19 cellular contexts compared by ENCODE assay signal in the genomic region with DNA sequence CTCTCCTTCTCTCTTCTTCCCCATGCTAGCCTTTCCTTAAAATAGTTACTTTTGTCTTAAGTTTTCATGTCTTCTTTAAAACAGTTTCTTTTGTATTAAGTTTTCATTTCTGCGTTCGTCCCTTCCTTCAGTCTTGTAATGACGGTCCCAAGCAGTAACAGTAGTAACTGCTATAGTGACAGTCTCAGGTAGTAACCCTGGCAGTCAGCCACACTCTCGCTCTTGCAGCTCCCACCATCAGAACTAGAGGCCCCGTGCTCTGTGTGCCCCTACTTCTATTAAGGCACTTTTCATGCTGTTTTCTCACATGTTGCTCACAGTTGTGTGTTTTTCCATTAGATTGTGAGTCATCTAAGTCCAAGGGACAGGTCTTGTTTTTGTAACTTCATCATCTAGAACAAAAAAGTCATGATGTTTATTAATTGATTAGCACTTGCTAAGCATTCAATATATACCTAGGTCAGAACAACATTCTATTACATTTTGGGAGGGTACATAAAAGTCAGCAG. TPM values are rescaled to one million over a fixed set of nuclear protein-coding genes. Genes with fewer than 3 reads are reported as not detected.
DNase-seq lines count a peak whose midpoint lies in the region; ATAC-seq, FAIRE-seq and TF ChIP-seq lines count a peak whose summit lies in the region.
"Had no signal": no experiment of that assay in that cellular context is flagged by ENCODE, and none has a peak within 500 bp of the region (broad histone marks: within the 10 kb centered on the region; RNA-seq: fewer than 3 reads in every experiment).

No MANE protein-coding gene starts in this region.

- H3K9ac ChIP-seq in HUES64 (ENCODE audit: low read depth, low read length): no peak overlapping the region
- H3K9ac ChIP-seq in K562 (ENCODE audit: insufficient read depth in 1 of 2, low read depth in 2 of 2, low read length in 2 of 2): peak overlapping the region in 1 of 2 experiments; percentile 72; a peak in 2 of 4 replicates
- H3K9ac ChIP-seq in iPS-15b (ENCODE audit: low read depth, low read length): no peak overlapping the region
- H3K9ac ChIP-seq: BLaER1 had no signal

- DNase-seq in K562 (ENCODE audit: extremely low read depth in 1 of 4, low spot score in 3 of 4) (peak in 2 of 4 experiments; percentile 21 to 51), germinal center (ENCODE audit: low spot score) (no peak), urothelium cell line (ENCODE audit: low spot score) (no peak)
- DNase-seq: CD4-positive, alpha-beta T cell; COR-L47; DMS 273 treated with DMSO at 0.1 percent for 48 hours; DMS79 treated with DMSO at 0.1 percent for 48 hours; KG1; NCI-H1105; NCI-H2029 treated with DMSO at 0.1 percent for 48 hours; NCI-H524 treated with DMSO at 0.1 percent for 48 hours; OCI-M1 had no signal

- TF ChIP-seq POLR2A in K562 (conservative IDR thresholded peaks at IDR 0.05): no peak

- peak overlapping the region; percentile 12; the same call in 1 of the 2 replicates for H3K4me3 ChIP-seq in HUES64 (ENCODE audit: low read length)
- peak overlapping the region; percentile 11 for H3K4me3 ChIP-seq in K562
- peak overlapping the region; percentile 27 for H3K4me3 ChIP-seq in iPS-15b (ENCODE audit: low read depth, low read length)
- H3K4me3 ChIP-seq: BLaER1, SJSA1 had no signal

- intact Hi-C loops in K562 (cut with micrococcal nuclease): loop anchor here (1.0 to 10.0 kb wide), 2 partner anchors 52 to 100 kb away; a partner anchor contains a TSS

- TF ChIP-seq RAD21 in K562 (CRISPR knock-in tag; conservative IDR thresholded peaks at IDR 0.05 in 1 of 2, IDR thresholded peaks at IDR 0.05 in 1 of 2): no peak

- H3K79me2 ChIP-seq in K562 (ENCODE audit: control insufficient read depth, insufficient read depth, low read length): no peaks in the 10 kb centered on the region

- 89% methylated on average over 5 of the region's 5 CpGs for WGBS in HUES64
- 5% methylated on average over 5 of the region's 5 CpGs for WGBS in K562 (ENCODE audit: insufficient coverage, low coverage, missing lambda C conversion rate)

- FAIRE-seq in K562 (lab: Jason Lieb, UNC) (no peak), urothelium cell line (lab: Jason Lieb, UNC) (no peak)
- FAIRE-seq: RCC 7860 had no signal

- peak overlapping the region; percentile 84 for H3K4me2 ChIP-seq in K562 (ENCODE audit: insufficient read depth, low read length)
- H3K4me2 ChIP-seq: BLaER1 had no signal

- no peaks in the 10 kb centered on the region for H3K9me1 ChIP-seq in K562 (ENCODE audit: control insufficient read depth, insufficient read depth, low read length)

- BruUV-seq in K562 (replicated peaks; lab: Mats Ljungman, UMichigan): TSS peak; percentile 90

- H3K9me3 ChIP-seq in HUES64 (ENCODE audit: insufficient read depth, low read depth, low read length) (no peaks in the 10 kb centered on the region), K562 (replicated peaks; ENCODE audit: control insufficient read depth, insufficient read depth, low read depth, low read length) (no peaks in the 10 kb centered on the region), iPS-15b (ENCODE audit: control insufficient read depth, insufficient read depth, low read length) (no peaks in the 10 kb centered on the region)
- H3K9me3 ChIP-seq: BLaER1 had no signal

- H3K27me3 ChIP-seq in HUES64 (ENCODE audit: insufficient read depth, low read length): no peaks in the 10 kb centered on the region
- no peaks in the 10 kb centered on the region; a peak in 1 of 5 replicates for H3K27me3 ChIP-seq in K562 (ENCODE audit: control insufficient read depth in 2 of 2, insufficient read depth in 2 of 2, low read length in 2 of 2)
- H3K27me3 ChIP-seq in iPS-15b (ENCODE audit: control insufficient read depth, insufficient read depth, low read length): no peaks in the 10 kb centered on the region
- H3K27me3 ChIP-seq: BLaER1 had no signal

- H3K27ac ChIP-seq in HUES64 (ENCODE audit: low read depth, low read length) (no peak overlapping the region), K562 (ENCODE audit: extremely low read depth, low read depth, low read length) (peak overlapping the region; percentile 41)
- H3K27ac ChIP-seq: BLaER1, SJSA1 had no signal

- H3K36me3 ChIP-seq in HUES64 (ENCODE audit: insufficient read depth, low read length): no peaks in the 10 kb centered on the region
- H3K36me3 ChIP-seq in K562 (ENCODE audit: control insufficient read depth, insufficient read depth, low read length): no peaks in the 10 kb centered on the region
- H3K36me3 ChIP-seq in iPS-15b (ENCODE audit: control insufficient read depth, insufficient read depth, low read length): no peaks in the 10 kb centered on the region
- H3K36me3 ChIP-seq: BLaER1, SJSA1 had no signal

- ATAC-seq in K562 (peak; percentile 85), GM21423 (IDR thresholded peaks at IDR 0.05; ENCODE audit: unreplicated experiment) (no peak), HG02610 (IDR thresholded peaks at IDR 0.05; ENCODE audit: unreplicated experiment) (no peak)

- in situ Hi-C loops in K562 (cut with MboI): no loop called here

- CTCF ChIA-PET in K562 (lab: Yijun Ruan, JAX; ENCODE audit: low intra/inter-chr PET ratio): no interaction called here

- peak overlapping the region; percentile 98 for H2AFZ ChIP-seq in K562 (ENCODE audit: low read depth, low read length)

- POLR2A ChIA-PET in K562 (lab: Yijun Ruan, JAX): interaction anchor here (1.5 kb wide), 1 partner anchor 52 kb away, joined by 6 read pairs; a partner anchor contains a TSS

- H3K4me1 ChIP-seq in HUES64 (ENCODE audit: insufficient read depth, low read length) (no peaks in the 10 kb centered on the region), K562 (replicated peaks in 1 of 2; ENCODE audit: control insufficient read depth in 2 of 2, insufficient read depth in 2 of 2, low read length in 2 of 2) (peaks cover 4% of the 10 kb centered on the region in 2 experiments; a peak in 3 of 5 replicates), iPS-15b (ENCODE audit: control insufficient read depth, insufficient read depth, low read length) (peaks cover 3% of the 10 kb centered on the region)
- H3K4me1 ChIP-seq: BLaER1, SJSA1 had no signal

- no peak for TF ChIP-seq EP300 in K562 (IDR thresholded peaks at IDR 0.05; ENCODE audit: low read length)

- H4K20me1 ChIP-seq in K562 (replicated peaks; ENCODE audit: control insufficient read depth, insufficient read depth, low read length): no peaks in the 10 kb centered on the region
- H4K20me1 ChIP-seq: BLaER1 had no signal

- no peak for TF ChIP-seq CTCF in K562 (IDR thresholded peaks at IDR 0.05 in 2 of 3, conservative IDR thresholded peaks at IDR 0.05 in 1 of 3; ENCODE audit: insufficient read depth in 2 of 3, low read depth in 1 of 3, low read length in 3 of 3)

TF ChIP-seq in K562, 482 proteins besides CTCF, POLR2A, EP300 and RAD21:
- peak; percentile 3; the same call in 1 of the 2 replicates for TF ChIP-seq EP400 (IDR thresholded peaks at IDR 0.05)
- no peak for TF ChIP-seq EWSR1 (IDR thresholded peaks at IDR 0.05; ENCODE audit: borderline replicate concordance, low read depth, partially characterized antibody)
- TF ChIP-seq GTF2E2 (tag; IDR thresholded peaks at IDR 0.05): no peak

RNA-seq across cellular contexts. Expression of a gene that starts 49.3 kb away (rescaled TPM):
- 5.2 TPM for polyA plus RNA-seq in HUES64 (2013, experiment 1 of 2)
- 6.5 TPM for polyA plus RNA-seq in HUES64 (2013, experiment 2 of 2)
- total RNA-seq in K562 (2011; cell fraction: chromatin; rRNA removed; ENCODE audit: low replicate concordance): 11.2 and 51.7 TPM in 2 replicates
- 3.3 and 11.7 TPM in 2 replicates for total RNA-seq in K562 (2011; cell fraction: nucleolus; rRNA removed)
- total RNA-seq in K562 (2011; cell fraction: nucleoplasm; rRNA removed): 17.2 and 26.8 TPM in 2 replicates
- 12.7 and 17.1 TPM in 2 replicates for total RNA-seq in K562 (2014; rRNA removed)
- 29.6 and 31.0 TPM in 2 replicates for total RNA-seq in K562 (2014; rRNA removed; fragmentation: Illumina TruSeq; extraction: Trizol)
- total RNA-seq in K562 (2015; rRNA removed; fragmentation: Illumina TruSeq; extraction: Trizol): 21.9 and 23.4 TPM in 2 replicates
- total RNA-seq in K562 (2021): 16.7 and 18.1 TPM in 2 replicates
- 33.2 and 39.6 TPM in 2 replicates for polyA plus RNA-seq in K562 (2011; rRNA removed)
- 4.3 and 13.1 TPM in 2 replicates for polyA plus RNA-seq in K562 (2011; cell fraction: cytosol; rRNA removed)
- 11.9 and 21.5 TPM in 2 replicates for polyA plus RNA-seq in K562 (2011; cell fraction: nucleus; rRNA removed)
- polyA plus RNA-seq in K562 (2012): 18.1 and 31.4 TPM in 2 replicates
- polyA plus RNA-seq in K562 (2014; fragmentation: Illumina TruSeq; extraction: Trizol): 22.2 and 27.5 TPM in 2 replicates
- 10 to 100 TPM; 36.8 to 42.0 TPM for polyA plus RNA-seq in K562 (2014; fragmentation: Nextera tagmentation; extraction: Ambion mirVana)
- 23.8 and 25.3 TPM in 2 replicates for polyA plus RNA-seq in K562 (2014; rRNA removed)
- 19.6 and 30.0 TPM in 2 replicates for polyA minus RNA-seq in K562 (2011; rRNA and poly(A)+ RNA removed)
- 5.4 and 6.4 TPM in 2 replicates for polyA minus RNA-seq in K562 (2011; cell fraction: cytosol; rRNA and poly(A)+ RNA removed)
- polyA minus RNA-seq in K562 (2011; cell fraction: nucleus; rRNA and poly(A)+ RNA removed): 12.1 and 24.8 TPM in 2 replicates

RNA-seq across cellular contexts. Expression of a gene that starts 51.9 kb away (rescaled TPM):
- 7.9 TPM for polyA plus RNA-seq in HUES64 (2013, experiment 1 of 2)
- polyA plus RNA-seq in HUES64 (2013, experiment 2 of 2): 10.4 TPM
- 30.0 and 69.2 TPM in 2 replicates for total RNA-seq in K562 (2011; cell fraction: chromatin; rRNA removed; ENCODE audit: low replicate concordance)
- 20.5 and 23.8 TPM in 2 replicates for total RNA-seq in K562 (2011; cell fraction: nucleolus; rRNA removed)
- total RNA-seq in K562 (2011; cell fraction: nucleoplasm; rRNA removed): 52.6 and 114 TPM in 2 replicates
- total RNA-seq in K562 (2014; rRNA removed) (21.7 TPM in 2 replicates), K562 (2014; rRNA removed; fragmentation: Illumina TruSeq; extraction: Trizol) (31.9 and 35.5 TPM in 2 replicates), K562 (2015; rRNA removed; fragmentation: Illumina TruSeq; extraction: Trizol) (27.0 and 31.6 TPM in 2 replicates), K562 (2021) (21.3 and 22.2 TPM in 2 replicates)
- polyA plus RNA-seq in K562 (2011; rRNA removed) (20.9 and 24.8 TPM in 2 replicates), K562 (2014; fragmentation: Illumina TruSeq; extraction: Trizol) (19.1 and 24.2 TPM in 2 replicates), K562 (2014; fragmentation: Nextera tagmentation; extraction: Ambion mirVana) (1 to 10 TPM; 8.0 to 8.6 TPM), K562 (2014; rRNA removed) (20.4 and 24.9 TPM in 2 replicates)
- polyA plus RNA-seq in K562 (2011; cell fraction: cytosol; rRNA removed): 6.5 and 12.9 TPM in 2 replicates
- 14.5 and 14.8 TPM in 2 replicates for polyA plus RNA-seq in K562 (2011; cell fraction: nucleus; rRNA removed)
- 15.2 and 19.8 TPM in 2 replicates for polyA plus RNA-seq in K562 (2012)
- 28.0 and 35.2 TPM in 2 replicates for polyA minus RNA-seq in K562 (2011; rRNA and poly(A)+ RNA removed)
- 9.6 and 11.6 TPM in 2 replicates for polyA minus RNA-seq in K562 (2011; cell fraction: cytosol; rRNA and poly(A)+ RNA removed)
- polyA minus RNA-seq in K562 (2011; cell fraction: nucleus; rRNA and poly(A)+ RNA removed): 53.2 and 64.3 TPM in 2 replicates
